Comparison of ENCODE assay signal across 23 cellular contexts in the genomic region with DNA sequence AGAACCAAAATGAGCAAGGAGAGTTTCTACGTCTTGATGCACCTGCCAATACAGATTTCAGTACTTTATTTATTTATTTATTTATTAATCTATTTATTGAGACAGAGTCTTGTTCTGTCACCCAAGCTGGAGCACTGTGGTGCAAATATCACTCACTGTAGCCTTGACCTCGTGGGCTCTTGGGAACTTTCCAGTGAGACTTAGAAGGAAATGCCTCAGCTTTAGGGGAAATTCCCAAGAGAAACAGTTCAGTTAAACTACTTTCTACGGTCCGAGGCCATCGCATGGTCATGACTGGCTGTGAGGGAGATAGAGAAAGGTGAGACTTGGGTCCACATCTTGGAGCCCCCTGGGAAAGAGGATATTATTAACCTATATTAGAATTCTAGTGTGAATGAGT. TPM values are rescaled to one million over a fixed set of nuclear protein-coding genes. Genes with fewer than 3 reads are reported as not detected.
A peak's percentile ranks its signal among the peaks of the same experiment; 100 is the strongest.
DNase-seq lines count a peak whose midpoint lies in the region; ATAC-seq and TF ChIP-seq lines count a peak whose summit lies in the region.
"Had no signal": no experiment of that assay in that cellular context is flagged by ENCODE, and none has a peak within 500 bp of the region (broad histone marks: within the 10 kb centered on the region; RNA-seq: fewer than 3 reads in every experiment).

No MANE protein-coding gene starts in this region.

- no peak for TF ChIP-seq POLR2A in IMR-90 (IDR thresholded peaks at IDR 0.05; ENCODE audit: low read depth, low read length)

- H3K14ac ChIP-seq in IMR-90 (replicated peaks; ENCODE audit: low read depth, low read length): no peak overlapping the region

- no peak overlapping the region for H2AK5ac ChIP-seq in IMR-90 (ENCODE audit: low read depth, low read length)

- H4K8ac ChIP-seq in IMR-90 (ENCODE audit: low read depth in 2 of 2, low read length in 2 of 2): no peak overlapping the region

- CTCF ChIA-PET in IMR-90 (lab: Yijun Ruan, JAX): no interaction called here

- H3K4me3 ChIP-seq in IMR-90 (ENCODE audit: insufficient read depth, low read depth, low read length): no peak overlapping the region
- H3K4me3 ChIP-seq in choroid plexus epithelial cell (ENCODE audit: low read depth, low read length): no peak overlapping the region
- H3K4me3 ChIP-seq in psoas muscle: no peak overlapping the region
- H3K4me3 ChIP-seq: MG63, sigmoid colon, SJCRH30, thyroid gland had no signal

- BruUV-seq in IMR-90 (replicated peaks; lab: Mats Ljungman, UMichigan): no TSS peak

- no peak overlapping the region for H3K56ac ChIP-seq in IMR-90 (ENCODE audit: extremely low read depth, insufficient read depth, low read length)

- H3K79me1 ChIP-seq in IMR-90 (ENCODE audit: low read depth in 1 of 2, low read length in 2 of 2): no peaks in the 10 kb centered on the region

- no peak overlapping the region for H3K18ac ChIP-seq in IMR-90 (ENCODE audit: low read depth, low read length)

- intact Hi-C loops in IMR-90 (cut with micrococcal nuclease) (no loop called here), psoas muscle (cut with DNase I) (no loop called here)

- H2BK5ac ChIP-seq in IMR-90 (ENCODE audit: low read depth, low read length, poor library complexity, severe bottlenecking): no peak overlapping the region

- no peaks in the 10 kb centered on the region for H4K20me1 ChIP-seq in IMR-90 (ENCODE audit: insufficient read depth, low read length)

- H3K4me2 ChIP-seq in IMR-90 (ENCODE audit: low read depth, low read length): no peak overlapping the region

- dilution Hi-C loops in IMR-90 (cut with HindIII; ENCODE audit: low sequenced_read_pairs, unreplicated experiment): no loop called here

- DNase-seq in EH (ENCODE audit: low read depth) (peak; percentile 41), IMR-90 (peak; percentile 58), choroid plexus epithelial cell (ENCODE audit: low read depth) (peak; percentile 60), psoas muscle (no peak), HUDEP-2 (lab: John Stamatoyannopoulos, UW; ENCODE audit: unreplicated experiment in 76 of 76) (no peak), cerebellar cortex (ENCODE audit: low spot score) (no peak)
- DNase-seq: activated CD8-positive, alpha-beta memory T cell treated with anti-CD3 and anti-CD28 coated beads, Interleukin-2, amount 50 U/mL, for 4 hours; activated gamma-delta T cell treated with Interleukin-2 at 50 U/mL for 16 hours; amygdala; caudate nucleus; DND-41; left colon; MG63; NCI-H1436; NCI-H82; sigmoid colon; SJCRH30; thyroid gland had no signal

- peaks cover 4% of the 10 kb centered on the region; the same call in 1 of the 2 replicates for H3K9me1 ChIP-seq in IMR-90 (ENCODE audit: insufficient read depth, low read length)

- H4K5ac ChIP-seq in IMR-90 (ENCODE audit: low read depth, low read length): no peak overlapping the region

- H3K27me3 ChIP-seq in IMR-90 (ENCODE audit: control insufficient read depth, insufficient read depth, low read length) (peaks cover 31% of the 10 kb centered on the region), psoas muscle (ENCODE audit: insufficient read depth in 3 of 3, low read length in 2 of 3) (no peaks in the 10 kb centered on the region)
- H3K27me3 ChIP-seq: MG63, sigmoid colon, SJCRH30, thyroid gland had no signal

- TF ChIP-seq CTCF in IMR-90 (conservative IDR thresholded peaks at IDR 0.05; ENCODE audit: low read depth, low read length) (no peak), choroid plexus epithelial cell (conservative IDR thresholded peaks at IDR 0.05; ENCODE audit: low read depth, low read length) (no peak), psoas muscle (IDR thresholded peaks at IDR 0.05) (no peak)

- in situ Hi-C loops in IMR-90 (cut with MboI; ENCODE audit: low sequenced_read_pairs): no loop called here

- H3K27ac ChIP-seq in IMR-90 (ENCODE audit: insufficient read depth, low read length) (no peak overlapping the region), psoas muscle (peak overlapping the region; percentile 50)
- H3K27ac ChIP-seq: HL-60, parathyroid adenoma, sigmoid colon, SJCRH30, thyroid gland had no signal

- H2AFZ ChIP-seq in IMR-90 (replicated peaks; ENCODE audit: low read length, poor library complexity): no peak overlapping the region
- H2AFZ ChIP-seq: parathyroid adenoma had no signal

- H2BK20ac ChIP-seq in IMR-90 (ENCODE audit: low read depth, low read length): no peak overlapping the region

- H3K4me1 ChIP-seq in IMR-90 (ENCODE audit: control insufficient read depth, insufficient read depth, low read length): no peaks in the 10 kb centered on the region
- peaks cover 27% of the 10 kb centered on the region for H3K4me1 ChIP-seq in psoas muscle
- H3K4me1 ChIP-seq: sigmoid colon, SJCRH30, thyroid gland had no signal

- H2BK15ac ChIP-seq in IMR-90 (ENCODE audit: low read depth, low read length): no peak overlapping the region

- no peak for TF ChIP-seq RAD21 in IMR-90 (IDR thresholded peaks at IDR 0.05; ENCODE audit: low read length)

- no peaks in the 10 kb centered on the region for H3K36me3 ChIP-seq in IMR-90 (ENCODE audit: control insufficient read depth, insufficient read depth, low read length)
- H3K36me3 ChIP-seq in psoas muscle (ENCODE audit: insufficient read depth in 1 of 2, low read depth in 1 of 2): no peaks in the 10 kb centered on the region
- H3K36me3 ChIP-seq: MG63, sigmoid colon, SJCRH30, thyroid gland had no signal

- WGBS in IMR-90 (ENCODE audit: extremely low coverage in 2 of 2, insufficient read length in 1 of 2), 2 experiments: no CpG with 5 or more reads among the region's 5 CpGs
- 44 to 57% (median 48%) methylated on average over 5 of the region's 5 CpGs for WGBS in psoas muscle, 3 donors

- H3K9me3 ChIP-seq in IMR-90 (ENCODE audit: control insufficient read depth, insufficient read depth, low read length): no peaks in the 10 kb centered on the region
- H3K9me3 ChIP-seq in psoas muscle: no peaks in the 10 kb centered on the region
- H3K9me3 ChIP-seq: MG63, sigmoid colon, SJCRH30, thyroid gland had no signal

- H3K9ac ChIP-seq in IMR-90 (ENCODE audit: low read depth, low read length): no peak overlapping the region
- H3K9ac ChIP-seq: parathyroid adenoma had no signal

- no peak overlapping the region for H3K23ac ChIP-seq in IMR-90 (ENCODE audit: low read depth, low read length)

- ATAC-seq in IMR-90 (ENCODE audit: low read depth) (no peak), psoas muscle (no peak), HG02588 (IDR thresholded peaks at IDR 0.05; ENCODE audit: unreplicated experiment) (no peak)
- ATAC-seq: esophagus mucosa; left colon; natural killer cell treated with Interleukin-12 subunit alpha and Interleukin-12 subunit beta and Interleukin-15 and Interleukin-18, amount 100 ng/mL, for 72 hours had no signal

- POLR2A ChIA-PET in IMR-90 (lab: Charles Lee; ENCODE audit: unreplicated experiment): interaction anchor here (0.6 kb wide), 1 partner anchor 98 kb away, joined by 3 read pairs; no protein-coding TSS in a partner anchor

- no peak overlapping the region for H3K4ac ChIP-seq in IMR-90 (ENCODE audit: low read depth, low read length)

- H4K91ac ChIP-seq in IMR-90 (ENCODE audit: insufficient read depth, low read depth, low read length): no peak overlapping the region

- H2BK120ac ChIP-seq in IMR-90 (ENCODE audit: low read depth, low read length): no peak overlapping the region

- H2AK9ac ChIP-seq in IMR-90 (replicated peaks; ENCODE audit: low read depth, low read length, poor library complexity): no peak overlapping the region

TF ChIP-seq in IMR-90, 13 proteins besides CTCF, POLR2A, EP300 and RAD21:
- no peak for TF ChIP-seq RCOR1 (IDR thresholded peaks at IDR 0.05; ENCODE audit: insufficient replicate concordance, low read length)
- no peak for TF ChIP-seq RFX5 (IDR thresholded peaks at IDR 0.05; ENCODE audit: low read depth, low read length)
- TF ChIP-seq, protein P1, sequence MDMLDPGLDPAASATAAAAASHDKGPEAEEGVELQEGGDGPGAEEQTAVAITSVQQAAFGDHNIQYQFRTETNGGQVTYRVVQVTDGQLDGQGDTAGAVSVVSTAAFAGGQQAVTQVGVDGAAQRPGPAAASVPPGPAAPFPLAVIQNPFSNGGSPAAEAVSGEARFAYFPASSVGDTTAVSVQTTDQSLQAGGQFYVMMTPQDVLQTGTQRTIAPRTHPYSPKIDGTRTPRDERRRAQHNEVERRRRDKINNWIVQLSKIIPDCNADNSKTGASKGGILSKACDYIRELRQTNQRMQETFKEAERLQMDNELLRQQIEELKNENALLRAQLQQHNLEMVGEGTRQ (IDR thresholded peaks at IDR 0.05; ENCODE audit: low read depth, low read length): no peak
- no peak for TF ChIP-seq MAFK (IDR thresholded peaks at IDR 0.05; ENCODE audit: low read depth, low read length)
- no peak for TF ChIP-seq MAZ (IDR thresholded peaks at IDR 0.05; ENCODE audit: borderline replicate concordance, low read depth, low read length)
- no peak for TF ChIP-seq ELK1 (IDR thresholded peaks at IDR 0.05; ENCODE audit: borderline replicate concordance, low read depth, low read length)
- TF ChIP-seq FOS (IDR thresholded peaks at IDR 0.05; ENCODE audit: low read depth, low read length): no peak
- TF ChIP-seq NFE2L2 (IDR thresholded peaks at IDR 0.05; ENCODE audit: low read depth, low read length): no peak
- no peak for TF ChIP-seq SMC3 (IDR thresholded peaks at IDR 0.05; ENCODE audit: low read depth, low read length)
- no peak for TF ChIP-seq BHLHE40 (IDR thresholded peaks at IDR 0.05; ENCODE audit: low read depth, low read length)
TF ChIP-seq in IMR-90: peak in this region for 0.

RNA-seq across cellular contexts. Expression of gene HERC1, which starts 47.0 kb away (rescaled TPM):
- 98.0 and 109 TPM in 2 replicates for total RNA-seq in IMR-90 (2012; rRNA removed)
- 22.0 and 28.6 TPM in 2 replicates for polyA plus RNA-seq in IMR-90 (2012; rRNA removed)
- 13.6 and 14.5 TPM in 2 replicates for polyA plus RNA-seq in IMR-90 (2012; cell fraction: cytosol; rRNA removed)
- 24.4 and 30.1 TPM in 2 replicates for polyA plus RNA-seq in IMR-90 (2012; cell fraction: nucleus; rRNA removed; ENCODE audit: low replicate concordance)
- total RNA-seq in psoas muscle: 10 to 100 TPM; 54.9 to 98.5 (median 79.5) TPM
- 10 to 100 TPM; 31.4 to 49.9 (median 43.2) TPM for polyA plus RNA-seq in psoas muscle

Comparison
In these comparisons a context has a peak if more than half of its experiments do, and no peak if none do; other contexts are left out.
1. DNase-seq: peak in EH (single experiment), IMR-90 (single experiment) and choroid plexus epithelial cell (single experiment); none in psoas muscle (0 of 2), HUDEP-2 (0 of 76) and cerebellar cortex (single experiment).